Comparison of ENCODE assay signal across 26 cellular contexts in the genomic region with DNA sequence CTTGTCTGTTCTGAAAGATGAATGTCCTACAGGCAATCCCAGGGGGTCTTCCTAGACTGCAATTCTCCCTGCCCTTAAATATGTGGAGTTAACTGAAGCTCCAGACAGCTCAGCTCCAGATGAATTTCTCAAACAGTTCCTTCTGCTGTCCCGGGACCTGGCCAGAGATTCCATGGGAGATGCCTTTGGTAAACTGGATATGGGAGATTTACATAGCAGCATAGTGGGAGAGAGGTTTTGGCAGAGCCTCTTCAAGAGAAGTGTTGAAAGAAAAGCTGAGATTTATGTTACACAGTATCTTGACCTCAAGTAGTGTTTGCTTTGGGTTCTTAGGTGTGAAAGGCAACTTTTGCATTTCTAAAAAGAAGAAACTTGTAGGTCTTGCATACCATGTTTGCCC.
A peak's percentile ranks its signal among the peaks of the same experiment; 100 is the strongest.
DNase-seq lines count a peak whose midpoint lies in the region; TF ChIP-seq lines count a peak whose summit lies in the region.
"Had no signal": no experiment of that assay in that cellular context is flagged by ENCODE, and none has a peak within 500 bp of the region (broad histone marks: within the 10 kb centered on the region; RNA-seq: fewer than 3 reads in every experiment).

No MANE protein-coding gene starts in this region.

- no peaks in the 10 kb centered on the region for H3K27me3 ChIP-seq in stomach
- H3K27me3 ChIP-seq: uterus had no signal

- H3K36me3 ChIP-seq in mesodermal cell (ENCODE audit: control insufficient read depth, insufficient read depth, low read length) (no peaks in the 10 kb centered on the region), stomach (no peaks in the 10 kb centered on the region)
- H3K36me3 ChIP-seq: HAP-1, heart right ventricle, uterus had no signal

- no peak for TF ChIP-seq EP300 in stomach (IDR thresholded peaks at IDR 0.05)

- no peak for TF ChIP-seq CTCF in stomach (IDR thresholded peaks at IDR 0.05)

- DNase-seq in amniotic epithelial cell (ENCODE audit: low read depth) (peak; percentile 85), fibroblast of peridontal ligament (ENCODE audit: extremely low read depth) (peak; percentile 76), stomach (no peak), A172 (ENCODE audit: low spot score) (no peak), HK-2 (ENCODE audit: unreplicated experiment) (no peak), EL (no peak)
- no peak for DNase-seq in activated naive CD4-positive, alpha-beta T cell treated with Interleukin-2 at 50 U/mL for 16 hours
- DNase-seq: activated CD4-positive, alpha-beta T cell treated with anti-CD3 and anti-CD28 coated beads for 4 hours; activated naive CD8-positive, alpha-beta T cell treated with anti-CD3 and anti-CD28 coated beads, Interleukin-2, amount 10 ng/mL, durations not matched to agents 7 days and 5 days; activated T-cell treated with anti-CD3 and anti-CD28 coated beads for 4 hours; Caco-2; DMS79; GF-D8; heart right ventricle; left cardiac atrium; natural killer cell; NCI-H1436 treated with DMSO at 0.1 percent for 48 hours; NCI-H2107; NCI-H446 treated with DMSO at 0.1 percent for 48 hours; stimulated activated CD4-positive, alpha-beta T cell treated with anti-CD3 and anti-CD28 coated beads, Interleukin-2, amount 100 ng/mL, for 48 hours; substantia nigra; uterus had no signal

- no peaks in the 10 kb centered on the region for H3K9me3 ChIP-seq in mesodermal cell (ENCODE audit: control insufficient read depth, low read length)
- peaks cover 0 to 5% (median 0%) of the 10 kb centered on the region in 4 donors for H3K9me3 ChIP-seq in stomach
- H3K9me3 ChIP-seq: uterus had no signal

- no peak for TF ChIP-seq POLR2A in stomach (IDR thresholded peaks at IDR 0.05)

- H3K4me3 ChIP-seq in mesodermal cell (ENCODE audit: extremely low read depth, insufficient read depth, low read length, poor library complexity, severe bottlenecking) = no peak overlapping the region
- no peak overlapping the region for H3K4me3 ChIP-seq in stomach
- H3K4me3 ChIP-seq: HAP-1, heart right ventricle, uterus had no signal

- whole genome bisulfite sequencing in mesodermal cell (ENCODE audit: insufficient coverage in 2 of 2), 2 experiments = 71% methylated on average over 1 of the region's 1 CpG; no CpG with 5 or more reads in 1 of the 2 experiments
- 18 to 38% (median 23%) methylated on average over 1 of the region's 1 CpG for WGBS in stomach, 5 donors

- peaks cover 30% of the 10 kb centered on the region for H3K4me1 ChIP-seq in mesodermal cell (ENCODE audit: control insufficient read depth, insufficient read depth, low read length, poor library complexity, severe bottlenecking)
- peaks cover 6 to 57% (median 31%) of the 10 kb centered on the region in 4 donors for H3K4me1 ChIP-seq in stomach
- H3K4me1 ChIP-seq: Caco-2, uterus had no signal

- intact Hi-C loops in stomach (cut with DNase I; ENCODE audit: low total_unique reads) = no loop called here

- H3K27ac ChIP-seq in mesodermal cell (ENCODE audit: low read depth, low read length, severe bottlenecking) (peak overlapping the region; percentile 48), stomach (peak overlapping the region in 4 of 5 donors; percentile 42 to 71 (median 60))
- H3K27ac ChIP-seq: C4-2B, heart right ventricle, HL-60, uterus had no signal

Comparison
In these comparisons a context has a peak if more than half of its experiments do, and no peak if none do; other contexts are left out.
1. DNase-seq: peak in amniotic epithelial cell (single experiment) and fibroblast of peridontal ligament (single experiment); none in stomach (single experiment), A172 (single experiment), HK-2 (single experiment), EL (single experiment) and activated naive CD4-positive, alpha-beta T cell treated with Interleukin-2 at 50 U/mL for 16 hours (single experiment).